In genomic region chr2:160213511-160213910, GRCh38 we compare ENCODE assay signal across 22 cellular contexts. TPM values are rescaled to one million over a fixed set of nuclear protein-coding genes. Genes with fewer than 3 reads are reported as not detected.
DNase-seq lines count a peak whose midpoint lies in the region; ATAC-seq and TF ChIP-seq lines count a peak whose summit lies in the region.
"Had no signal": no experiment of that assay in that cellular context is flagged by ENCODE, and none has a peak within 500 bp of the region (broad histone marks: within the 10 kb centered on the region; RNA-seq: fewer than 3 reads in every experiment).

No MANE protein-coding gene starts in this region.

- H3K4me1 Mint-ChIP-seq in nephron progenitor cell: peaks cover 28% of the 10 kb centered on the region

- DNase-seq in HEK293T (ENCODE audit: extremely low spot score) (no peak), MV-4-11 (lab: John Stamatoyannopoulos, UW) (peak; percentile 55), brain microvascular endothelial cell (no peak), psoas muscle (no peak), nephron progenitor cell (no peak), NCI-H146 treated with DMSO at 0.1 percent for 48 hours (lab: John Stamatoyannopoulos, UW; ENCODE audit: unreplicated experiment) (no peak)
- DNase-seq in activated naive CD4-positive, alpha-beta T cell treated with anti-CD3 and anti-CD28 coated beads, Interleukin-2, amount 50 U/mL, for 16 hours: no peak
- DNase-seq: CD4-positive, alpha-beta memory T cell; DMS153; GF-D8; HFFc6; Kasumi-1; MM.1S; NCI-H1105 treated with DMSO at 0.1 percent for 48 hours; NCI-H1694 treated with DMSO at 0.1 percent for 48 hours; NK-92 treated with Interleukin-12 subunit alpha and Interleukin-12 subunit beta, amount 100 ng/mL, for 24 hours; SIG-M5 had no signal

- no peak overlapping the region for H3K27ac Mint-ChIP-seq in nephron progenitor cell
- H3K27ac Mint-ChIP-seq: CD4-positive, alpha-beta memory T cell had no signal

- no peak overlapping the region for H3K4me3 ChIP-seq in brain microvascular endothelial cell (ENCODE audit: low read depth, low read length)
- no peak overlapping the region for H3K4me3 ChIP-seq in psoas muscle
- H3K4me3 ChIP-seq: BLaER1, GM12878 had no signal

- in situ Hi-C loops in brain microvascular endothelial cell (cut with HindIII; ENCODE audit: low pct_ligation_motif_present, low sequenced_read_pairs): no loop called here

- peak in 3 of 4 donors; percentile 6 to 19 (median 15) for ATAC-seq in psoas muscle

- POLR2A ChIA-PET in HEK293T (lab: Yijun Ruan, JAX): no interaction called here

- H3K9me3 Mint-ChIP-seq in nephron progenitor cell: no peaks in the 10 kb centered on the region
- H3K9me3 Mint-ChIP-seq: CD4-positive, alpha-beta memory T cell; HFFc6 had no signal

- no peaks in the 10 kb centered on the region for H3K36me3 Mint-ChIP-seq in nephron progenitor cell (ENCODE audit: low read depth)
- H3K36me3 Mint-ChIP-seq: CD4-positive, alpha-beta memory T cell had no signal

- H3K4me3 Mint-ChIP-seq in nephron progenitor cell: no peak overlapping the region
- H3K4me3 Mint-ChIP-seq: CD4-positive, alpha-beta memory T cell had no signal

- H3K27me3 ChIP-seq in brain microvascular endothelial cell (replicated peaks): no peaks in the 10 kb centered on the region
- no peaks in the 10 kb centered on the region for H3K27me3 ChIP-seq in psoas muscle (ENCODE audit: insufficient read depth in 3 of 3, low read length in 2 of 3)
- H3K27me3 ChIP-seq: BLaER1 had no signal

- WGBS in psoas muscle, 3 donors: 63 to 73% (median 63%) methylated on average over 10 of the region's 10 CpGs

- intact Hi-C loops in psoas muscle (cut with DNase I): no loop called here

- CTCF ChIA-PET in HEK293T (lab: Yijun Ruan, JAX): no interaction called here

- H3K9me3 ChIP-seq in psoas muscle: no peaks in the 10 kb centered on the region
- H3K9me3 ChIP-seq: BLaER1 had no signal

- H3K36me3 ChIP-seq in brain microvascular endothelial cell (replicated peaks): no peaks in the 10 kb centered on the region
- no peaks in the 10 kb centered on the region for H3K36me3 ChIP-seq in psoas muscle (ENCODE audit: insufficient read depth in 1 of 2, low read depth in 1 of 2)
- H3K36me3 ChIP-seq: BLaER1 had no signal

- no peak for TF ChIP-seq CTCF in brain microvascular endothelial cell (IDR thresholded peaks at IDR 0.05; ENCODE audit: low read depth, low read length, missing control alignments)
- TF ChIP-seq CTCF in psoas muscle (IDR thresholded peaks at IDR 0.05): no peak
- TF ChIP-seq CTCF in nephron progenitor cell (IDR thresholded peaks at IDR 0.05): no peak

- H3K4me1 ChIP-seq in psoas muscle: peaks cover 51% of the 10 kb centered on the region
- H3K4me1 ChIP-seq: BLaER1 had no signal

- H3K27me3 Mint-ChIP-seq in nephron progenitor cell (ENCODE audit: low read depth, poor library complexity): no peaks in the 10 kb centered on the region

- peak overlapping the region; percentile 74 for H3K27ac ChIP-seq in brain microvascular endothelial cell
- H3K27ac ChIP-seq in psoas muscle: peak overlapping the region; percentile 69
- H3K27ac ChIP-seq: BLaER1 had no signal

TF ChIP-seq in HEK293T, 16 proteins besides CTCF, POLR2A, EP300 and RAD21:
- no peak for TF ChIP-seq SP1 (IDR thresholded peaks at IDR 0.05)
- TF ChIP-seq, protein P1, sequence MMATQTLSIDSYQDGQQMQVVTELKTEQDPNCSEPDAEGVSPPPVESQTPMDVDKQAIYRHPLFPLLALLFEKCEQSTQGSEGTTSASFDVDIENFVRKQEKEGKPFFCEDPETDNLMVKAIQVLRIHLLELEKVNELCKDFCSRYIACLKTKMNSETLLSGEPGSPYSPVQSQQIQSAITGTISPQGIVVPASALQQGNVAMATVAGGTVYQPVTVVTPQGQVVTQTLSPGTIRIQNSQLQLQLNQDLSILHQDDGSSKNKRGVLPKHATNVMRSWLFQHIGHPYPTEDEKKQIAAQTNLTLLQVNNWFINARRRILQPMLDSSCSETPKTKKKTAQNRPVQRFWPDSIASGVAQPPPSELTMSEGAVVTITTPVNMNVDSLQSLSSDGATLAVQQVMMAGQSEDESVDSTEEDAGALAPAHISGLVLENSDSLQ (IDR thresholded peaks at IDR 0.05): peak; percentile 11; the same call in 1 of the 2 replicates
TF ChIP-seq in HEK293T: peak in this region for 1.

RNA-seq across cellular contexts. Expression of gene ITGB6, which starts 13.4 kb away (rescaled TPM):
- total RNA-seq in psoas muscle: 10 to 100 TPM in 2 of 4 donors, 1 to 10 TPM in 2; 4.6 to 24.3 (median 10.0) TPM
- 1 to 10 TPM; 2.1 to 4.8 (median 3.0) TPM for polyA plus RNA-seq in psoas muscle
- total RNA-seq: A673; CD4-positive, alpha-beta memory T cell; GM12878; H4; NCI-H460 had no signal
- polyA plus RNA-seq: CD4-positive, alpha-beta memory T cell had no signal
